In genomic region chr16:16207097-16207868, GRCh38 we compare ENCODE assay signal across 9 cellular contexts. TPM values are rescaled to one million over a fixed set of nuclear protein-coding genes. Genes with fewer than 3 reads are reported as not detected.
DNase-seq lines count a peak whose midpoint lies in the region; ATAC-seq and TF ChIP-seq lines count a peak whose summit lies in the region.
"Not testable (repeated sequence)": the region's sequence is repeated elsewhere in the genome, so short reads cannot be mapped to it uniquely, and the experiment has no call there.
"Had no signal": no experiment of that assay in that cellular context is flagged by ENCODE, and none has a peak within 500 bp of the region (broad histone marks: within the 10 kb centered on the region; RNA-seq: fewer than 3 reads in every experiment).

No MANE protein-coding gene starts in this region.

- not testable (repeated sequence) for H4K20me1 ChIP-seq in KMS-11 (ENCODE audit: insufficient read depth)

- H3K4me3 ChIP-seq in KMS-11 (IDR thresholded peaks at IDR 0.05; ENCODE audit: insufficient read depth, low read depth, low read length); NB4 (ENCODE audit: low read depth, low read length); upper lobe of right lung: not testable (repeated sequence)
- H3K4me3 ChIP-seq in neutrophil (ENCODE audit: low read depth in 1 of 2, low read length in 1 of 2) = peak overlapping the region; percentile 29 to 53

- H3K36me3 Mint-ChIP-seq in WTC11 = not testable (repeated sequence)

- peak overlapping the region; percentile 41; the same call in 1 of the 2 replicates for H2AFZ ChIP-seq in KMS-11 (ENCODE audit: low read depth)

- not testable (repeated sequence) for H3K27ac Mint-ChIP-seq in WTC11

- TF ChIP-seq POLR2A in NB4 (IDR thresholded peaks at IDR 0.05; ENCODE audit: extremely low read depth, insufficient read length) = not testable (repeated sequence)

- peak; percentile 76 for DNase-seq in CD1c-positive myeloid dendritic cell (ENCODE audit: extremely low spot score)
- peak; percentile 82 for DNase-seq in NB4 (ENCODE audit: low read depth)
- peak; percentile 35 for DNase-seq in SIG-M5 treated with dmso at 0.1 percent for 504 hours (lab: John Stamatoyannopoulos, UW; ENCODE audit: unreplicated experiment)
- DNase-seq in WTC11 (ENCODE audit: low spot score); upper lobe of right lung: not testable (repeated sequence)
- DNase-seq in cardiac septum (ENCODE audit: low spot score) = peak; percentile 12

- POLR2A ChIA-PET in WTC11 (lab: Charles Lee) = not testable (repeated sequence)

- H3K36me3 ChIP-seq in KMS-11 (ENCODE audit: insufficient read depth); neutrophil; upper lobe of right lung: not testable (repeated sequence)

- H3K4me2 ChIP-seq in KMS-11 = peak overlapping the region; percentile 55

- CTCF ChIA-PET in WTC11 (lab: Charles Lee) = interaction anchor here (0.6 kb wide), 1 partner anchor 451 kb away, joined by 5 read pairs; no protein-coding TSS in a partner anchor

- TF ChIP-seq CTCF in KMS-11 (conservative IDR thresholded peaks at IDR 0.05; ENCODE audit: low read depth, low read length); NB4 (IDR thresholded peaks at IDR 0.05; ENCODE audit: low read depth, low read length); WTC11 (IDR thresholded peaks at IDR 0.05); neutrophil (IDR thresholded peaks at IDR 0.05); upper lobe of right lung (IDR thresholded peaks at IDR 0.05): not testable (repeated sequence)

- H3K9ac ChIP-seq in KMS-11 = peak overlapping the region; percentile 35; the same call in 1 of the 2 replicates

- H3K4me1 Mint-ChIP-seq in WTC11 = not testable (repeated sequence)

- H3K4me3 Mint-ChIP-seq in WTC11 = not testable (repeated sequence)

- H3K27me3 ChIP-seq in KMS-11 (ENCODE audit: insufficient read depth, low read depth); neutrophil; upper lobe of right lung: not testable (repeated sequence)

- intact Hi-C loops in cardiac septum (cut with DNase I); upper lobe of right lung (cut with DNase I): not testable (repeated sequence)

- H3K4me1 ChIP-seq in KMS-11 (ENCODE audit: low read depth, poor library complexity, severe bottlenecking) (peaks cover 54% of the 10 kb centered on the region), neutrophil (ENCODE audit: control insufficient read depth in 1 of 2, insufficient read depth in 1 of 2, low read depth in 1 of 2, low read length in 1 of 2) (peaks cover 51 to 54% of the 10 kb centered on the region in 2 experiments)
- H3K4me1 ChIP-seq in upper lobe of right lung = not testable (repeated sequence)

- peak overlapping the region; percentile 75 for H3K27ac ChIP-seq in KMS-11
- peak overlapping the region; percentile 97 for H3K27ac ChIP-seq in neutrophil
- not testable (repeated sequence) for H3K27ac ChIP-seq in upper lobe of right lung

- not testable (repeated sequence) for H3K9me3 Mint-ChIP-seq in WTC11

- not testable (repeated sequence) for H3K79me2 ChIP-seq in KMS-11 (ENCODE audit: insufficient read depth, low read depth)

- ATAC-seq in WTC11 = peak; percentile 43; the same call in 1 of the 2 replicates
- ATAC-seq in upper lobe of right lung = peak; percentile 59

- not testable (repeated sequence) for H3K9me3 ChIP-seq in neutrophil, upper lobe of right lung

- H3K27me3 Mint-ChIP-seq in WTC11 (ENCODE audit: low read depth) = not testable (repeated sequence)

RNA-seq across cellular contexts. Expression of gene ABCC6, which starts 16.0 kb away (rescaled TPM):
- total RNA-seq in WTC11 (2021) (1.3 to 2.0 TPM (median 1.8 TPM) in 3 replicates), cardiac septum (0.38 TPM), upper lobe of right lung (42.5 TPM)
- total RNA-seq: CD4-positive, alpha-beta T cell had no signal

RNA-seq across cellular contexts. Expression of gene NOMO3, which starts 25.0 kb away (rescaled TPM):
- total RNA-seq in WTC11 (2021) (14.8 to 20.5 TPM (median 15.9 TPM) in 3 replicates), cardiac septum (34.9 TPM), upper lobe of right lung (47.3 TPM)

Comparison
In these comparisons a context has a peak if more than half of its experiments do, and no peak if none do; other contexts are left out.
1. RNA of gene ABCC6, which starts 16.0 kb away (total RNA-seq): 42.5 TPM in upper lobe of right lung (single experiment); 1.3 to 2.0 TPM in WTC11 and 0.38 TPM in cardiac septum (single experiment); every median in the first group is over 10 times any median in the second.